18 cellular contexts compared by ENCODE assay signal in genomic region chr10:78875331-78875877, GRCh38.
DNase-seq lines count a peak whose midpoint lies in the region; ATAC-seq and TF ChIP-seq lines count a peak whose summit lies in the region.
"Had no signal": no experiment of that assay in that cellular context is flagged by ENCODE, and none has a peak within 500 bp of the region (broad histone marks: within the 10 kb centered on the region; RNA-seq: fewer than 3 reads in every experiment).

No MANE protein-coding gene starts in this region.

- H3K79me1 ChIP-seq in mesendoderm (ENCODE audit: low read length), result no peaks in the 10 kb centered on the region

- no peak overlapping the region for H3K23ac ChIP-seq in mesendoderm (ENCODE audit: low read length)

- 91% methylated on average over 2 of the region's 2 CpGs for WGBS in esophagus muscularis mucosa
- WGBS in mesendoderm (ENCODE audit: extremely low coverage, insufficient coverage, low lambda C conversion rate), result no CpG with 5 or more reads among the region's 2 CpGs

- POLR2A ChIA-PET in A673 (lab: Charles Lee; ENCODE audit: low non-redundant PET), result no interaction called here

- H3K27ac ChIP-seq in A673 (ENCODE audit: low read depth, low read length, poor library complexity, severe bottlenecking) (no peak overlapping the region), esophagus muscularis mucosa (replicated peaks in 1 of 4) (no peak overlapping the region), mesendoderm (ENCODE audit: low read depth, low read length) (no peak overlapping the region)
- H3K27ac ChIP-seq: BLaER1, KMS-11, PC-9, RWPE1 had no signal

- peak; percentile 19 for DNase-seq in A673 (ENCODE audit: low spot score)
- DNase-seq in NCI-H2227 (lab: John Stamatoyannopoulos, UW; ENCODE audit: unreplicated experiment), result peak; percentile 76
- DNase-seq in esophagus muscularis mucosa (ENCODE audit: extremely low spot score), result peak; percentile 64
- DNase-seq in mesendoderm, result peak; percentile 71
- DNase-seq in NCI-H2029 (lab: John Stamatoyannopoulos, UW), result no peak
- DNase-seq: CD4-positive, alpha-beta memory T cell; DMS153; GDM1; NCI-H1417 treated with DMSO at 0.1 percent for 48 hours; NCI-H187 treated with DMSO at 0.1 percent for 48 hours; NCI-H526; SIG-M5 had no signal

- H3K4me3 ChIP-seq in A673 (ENCODE audit: low read depth, low read length, poor library complexity, severe bottlenecking) (no peak overlapping the region), esophagus muscularis mucosa (no peak overlapping the region), mesendoderm (ENCODE audit: low read length) (no peak overlapping the region)
- H3K4me3 ChIP-seq: BLaER1, PC-9 had no signal

- no peak overlapping the region for H2BK5ac ChIP-seq in mesendoderm (ENCODE audit: low read length)

- H3K36me3 ChIP-seq in A673 (ENCODE audit: insufficient read depth, low read length, poor library complexity, severe bottlenecking) (no peaks in the 10 kb centered on the region), esophagus muscularis mucosa (no peaks in the 10 kb centered on the region), mesendoderm (ENCODE audit: control insufficient read depth, insufficient read depth, low read length) (no peaks in the 10 kb centered on the region)
- H3K36me3 ChIP-seq: BLaER1 had no signal

- no peak for ATAC-seq in HG03460 (IDR thresholded peaks at IDR 0.05; ENCODE audit: unreplicated experiment)
- no peak for ATAC-seq in HG02759 (IDR thresholded peaks at IDR 0.05; ENCODE audit: unreplicated experiment)

- TF ChIP-seq POLR2A in esophagus muscularis mucosa (IDR thresholded peaks at IDR 0.05; ENCODE audit: low read depth), result no peak

- no peak overlapping the region for H2BK120ac ChIP-seq in mesendoderm (ENCODE audit: low read depth, low read length)

- H3K9ac ChIP-seq in mesendoderm (ENCODE audit: low read length), result no peak overlapping the region
- H3K9ac ChIP-seq: BLaER1, KMS-11 had no signal

- H3K27me3 ChIP-seq in A673 (replicated peaks; ENCODE audit: insufficient read depth, low read depth, low read length, poor library complexity) (no peaks in the 10 kb centered on the region), esophagus muscularis mucosa (no peaks in the 10 kb centered on the region), mesendoderm (ENCODE audit: insufficient read depth, low read length, poor library complexity) (no peaks in the 10 kb centered on the region)
- H3K27me3 ChIP-seq: BLaER1 had no signal

- H3K56ac ChIP-seq in mesendoderm (ENCODE audit: low read length), result no peak overlapping the region

- H2BK15ac ChIP-seq in mesendoderm (replicated peaks; ENCODE audit: low read depth), result no peak overlapping the region

- H3K4me2 ChIP-seq in mesendoderm (ENCODE audit: low read length), result no peak overlapping the region
- H3K4me2 ChIP-seq: BLaER1, KMS-11, PC-9 had no signal

- no peak overlapping the region for H4K5ac ChIP-seq in mesendoderm (ENCODE audit: low read length)

- intact Hi-C loops in A673 (cut with micrococcal nuclease; ENCODE audit: unreplicated experiment), result no loop called here
- intact Hi-C loops in esophagus muscularis mucosa (cut with DNase I), result no loop called here

- TF ChIP-seq CTCF in A673 (conservative IDR thresholded peaks at IDR 0.05; ENCODE audit: low read depth, low read length), result no peak
- TF ChIP-seq CTCF in esophagus muscularis mucosa (IDR thresholded peaks at IDR 0.05), result no peak

- TF ChIP-seq EP300 in esophagus muscularis mucosa (IDR thresholded peaks at IDR 0.05), result no peak

- no peak overlapping the region for H4K8ac ChIP-seq in mesendoderm (ENCODE audit: low read depth, low read length)

- H3K4me1 ChIP-seq in A673 (ENCODE audit: insufficient read depth, low read length, poor library complexity, severe bottlenecking) (peaks cover 11% of the 10 kb centered on the region), esophagus muscularis mucosa (peaks cover 0 to 5% (median 0%) of the 10 kb centered on the region in 4 donors), mesendoderm (ENCODE audit: control insufficient read depth, low read depth, low read length) (peaks cover 11% of the 10 kb centered on the region)
- H3K4me1 ChIP-seq: BLaER1 had no signal

- H3K9me3 ChIP-seq in A673 (ENCODE audit: low read depth, low read length, poor library complexity, severe bottlenecking), result peaks cover 8% of the 10 kb centered on the region
- no peaks in the 10 kb centered on the region for H3K9me3 ChIP-seq in esophagus muscularis mucosa

- H3K79me2 ChIP-seq in mesendoderm (ENCODE audit: control insufficient read depth, insufficient read depth, low read length), result no peaks in the 10 kb centered on the region

- no peak overlapping the region for H3K4ac ChIP-seq in mesendoderm (ENCODE audit: low read depth, low read length)

- no peak overlapping the region for H2AK5ac ChIP-seq in mesendoderm (ENCODE audit: low read length)

- no peak overlapping the region for H3K18ac ChIP-seq in mesendoderm (ENCODE audit: low read length)

- BruUV-seq in A673 (replicated peaks; lab: Mats Ljungman, UMichigan), result no TSS peak

- CTCF ChIA-PET in A673 (lab: Charles Lee), result no interaction called here
